17 cellular contexts compared by ENCODE assay signal in the genomic region with DNA sequence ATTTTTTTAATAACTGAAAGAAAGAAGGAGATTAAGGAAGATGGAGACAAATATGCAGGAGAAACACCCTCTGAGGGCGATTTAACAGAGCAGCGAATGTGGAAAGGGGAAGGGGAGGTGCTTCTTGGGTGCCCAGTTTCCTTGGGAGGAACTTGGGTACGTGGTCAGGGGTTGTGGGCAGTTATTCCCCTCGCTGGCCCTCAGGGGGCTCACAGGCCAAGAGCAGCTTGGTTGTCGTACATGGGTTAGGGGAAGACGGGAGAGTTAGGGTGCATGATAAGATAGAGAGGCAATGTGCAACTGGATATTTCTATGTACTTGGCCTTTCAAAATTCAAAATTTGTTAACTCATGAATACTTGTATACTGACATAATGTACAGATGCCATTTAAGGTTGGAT. TPM values are rescaled to one million over a fixed set of nuclear protein-coding genes. Genes with fewer than 3 reads are reported as not detected.
DNase-seq lines count a peak whose midpoint lies in the region; ATAC-seq, FAIRE-seq and TF ChIP-seq lines count a peak whose summit lies in the region.
"Had no signal": no experiment of that assay in that cellular context is flagged by ENCODE, and none has a peak within 500 bp of the region (broad histone marks: within the 10 kb centered on the region; RNA-seq: fewer than 3 reads in every experiment).

No MANE protein-coding gene starts in this region.

- no peaks in the 10 kb centered on the region for H3K36me3 ChIP-seq in ES-I3 (ENCODE audit: insufficient read depth, low read length)
- H3K36me3 ChIP-seq in K562 (ENCODE audit: control insufficient read depth, insufficient read depth, low read length): 0 out of 3 replicates have a peak, but pooled peaks cover 2% of the 10 kb centered on the region
- H3K36me3 ChIP-seq in trophoblast cell (ENCODE audit: control insufficient read depth in 1 of 2, insufficient read depth in 2 of 2, low read length in 2 of 2): no peaks in the 10 kb centered on the region
- no peaks in the 10 kb centered on the region for H3K36me3 ChIP-seq in hepatocyte (replicated peaks; ENCODE audit: insufficient read depth, low read depth)
- no peaks in the 10 kb centered on the region for H3K36me3 ChIP-seq in CD4-positive, alpha-beta memory T cell (ENCODE audit: insufficient read depth, low read length)
- H3K36me3 ChIP-seq: SJSA1 had no signal

- no TSS peak for BruUV-seq in K562 (replicated peaks; lab: Mats Ljungman, UMichigan)

- TF ChIP-seq CTCF in NB4 (IDR thresholded peaks at IDR 0.05; ENCODE audit: low read depth, low read length) (peak; percentile 26), K562 (IDR thresholded peaks at IDR 0.05 in 2 of 3, conservative IDR thresholded peaks at IDR 0.05 in 1 of 3; ENCODE audit: insufficient read depth in 2 of 3, low read depth in 1 of 3, low read length in 3 of 3) (peak in 2 of 3 experiments; percentile 16 to 31; a peak in 1 of 6 replicates), hepatocyte (IDR thresholded peaks at IDR 0.05; ENCODE audit: poor library complexity) (no peak)

- peak overlapping the region; percentile 58 for H2BK5ac ChIP-seq in trophoblast cell (ENCODE audit: low read depth, low read length, poor library complexity)

- H3K79me2 ChIP-seq in K562 (ENCODE audit: control insufficient read depth, insufficient read depth, low read length): peaks cover 16% of the 10 kb centered on the region
- peaks cover 5% of the 10 kb centered on the region for H3K79me2 ChIP-seq in trophoblast cell (ENCODE audit: control insufficient read depth, insufficient read depth, low read length, poor library complexity)
- H3K79me2 ChIP-seq in hepatocyte: no peaks in the 10 kb centered on the region

- no peak overlapping the region for H3K27ac Mint-ChIP-seq in CD4-positive, alpha-beta memory T cell

- H2AFZ ChIP-seq in K562 (ENCODE audit: low read depth, low read length) (peak overlapping the region; percentile 10; the same call in 1 of the 2 replicates), trophoblast cell (ENCODE audit: insufficient read depth, low read length, poor library complexity) (no peak overlapping the region), hepatocyte (no peak overlapping the region)

- intact Hi-C loops in K562 (cut with micrococcal nuclease): loop anchor here (5.0 kb wide), 1 partner anchor 177 kb away; no protein-coding TSS in a partner anchor
- intact Hi-C loops in CD4-positive, alpha-beta memory T cell (cut with micrococcal nuclease): loop anchor here (5.0 kb wide), 3 partner anchors 167 to 853 kb away; partner anchors contain the start of genes NQO2 and SLC22A23

- ATAC-seq in K562: no peak
- ATAC-seq: GM12878 had no signal

- H3K27me3 ChIP-seq in K562 (ENCODE audit: control insufficient read depth in 2 of 2, insufficient read depth in 2 of 2, low read length in 2 of 2) (no peaks in the 10 kb centered on the region), trophoblast cell (ENCODE audit: insufficient read depth, low read length) (no peaks in the 10 kb centered on the region), hepatocyte (no peaks in the 10 kb centered on the region)
- H3K27me3 ChIP-seq in CD4-positive, alpha-beta memory T cell (ENCODE audit: insufficient read depth, low read length): no peaks in the 10 kb centered on the region
- H3K27me3 ChIP-seq: SJSA1 had no signal

- WGBS in K562 (ENCODE audit: insufficient coverage, low coverage, missing lambda C conversion rate): 86% methylated on average over 6 of the region's 6 CpGs
- WGBS in trophoblast cell (ENCODE audit: extremely low coverage, insufficient coverage, insufficient read length): no CpG with 5 or more reads among the region's 6 CpGs
- WGBS in hepatocyte (ENCODE audit: low lambda C conversion rate, missing lambda C conversion rate): 93% methylated on average over 6 of the region's 6 CpGs

- TF ChIP-seq EP300 in K562 (IDR thresholded peaks at IDR 0.05; ENCODE audit: low read length): no peak

- H2BK120ac ChIP-seq in trophoblast cell (ENCODE audit: insufficient read depth, low read length, poor library complexity): peak overlapping the region; percentile 68

- no peaks in the 10 kb centered on the region for H3K9me3 Mint-ChIP-seq in CD4-positive, alpha-beta memory T cell

- H3K4me3 ChIP-seq in NB4 (ENCODE audit: low read depth, low read length) (no peak overlapping the region), K562 (no peak overlapping the region), trophoblast cell (ENCODE audit: low read depth, low read length) (no peak overlapping the region), hepatocyte (no peak overlapping the region)
- no peak overlapping the region for H3K4me3 ChIP-seq in CD4-positive, alpha-beta memory T cell (ENCODE audit: low read length in 2 of 2)
- H3K4me3 ChIP-seq: GM12878, SJSA1 had no signal

- no peaks in the 10 kb centered on the region for H3K9me3 ChIP-seq in ES-I3 (ENCODE audit: control insufficient read depth, insufficient read depth, low read length)
- 0 out of 2 replicates have a peak, but pooled peaks cover 2% of the 10 kb centered on the region for H3K9me3 ChIP-seq in K562 (replicated peaks; ENCODE audit: control insufficient read depth, insufficient read depth, low read depth, low read length)
- H3K9me3 ChIP-seq in trophoblast cell (ENCODE audit: insufficient read depth, low read depth, low read length): peaks cover 1% of the 10 kb centered on the region
- H3K9me3 ChIP-seq in hepatocyte (ENCODE audit: low read depth): no peaks in the 10 kb centered on the region
- H3K9me3 ChIP-seq in CD4-positive, alpha-beta memory T cell (ENCODE audit: control insufficient read depth in 1 of 2, low read length in 2 of 2): no peaks in the 10 kb centered on the region
- H3K9me3 ChIP-seq: Caco-2, SJSA1 had no signal

- no peaks in the 10 kb centered on the region for H3K9me1 ChIP-seq in K562 (ENCODE audit: control insufficient read depth, insufficient read depth, low read length)

- H3K23ac ChIP-seq in trophoblast cell (ENCODE audit: low read length): no peak overlapping the region

- H3K4me2 ChIP-seq in K562 (ENCODE audit: insufficient read depth, low read length): no peak overlapping the region
- H3K4me2 ChIP-seq in trophoblast cell (ENCODE audit: low read length): no peak overlapping the region
- H3K4me2 ChIP-seq in hepatocyte: no peak overlapping the region

- H2AK5ac ChIP-seq in trophoblast cell (ENCODE audit: low read length): peak overlapping the region; percentile 91

- no peak overlapping the region for H4K8ac ChIP-seq in trophoblast cell (ENCODE audit: low read depth, low read length)

- POLR2A ChIA-PET in K562 (lab: Yijun Ruan, JAX): interaction anchor here (2.0 kb wide), 1 partner anchor 12 kb away, joined by 9 read pairs; no protein-coding TSS in a partner anchor
- POLR2A ChIA-PET in CD4-positive, alpha-beta memory T cell (lab: Charles Lee; ENCODE audit: partially characterized antibody): no interaction called here

- H3K27ac ChIP-seq in K562 (ENCODE audit: extremely low read depth, low read depth, low read length) (0 out of 3 replicates have a peak overlapping the region, but pooled peaks have one; percentile 0), trophoblast cell (ENCODE audit: low read depth, low read length) (peak overlapping the region; percentile 99), hepatocyte (no peak overlapping the region)
- H3K27ac ChIP-seq in CD4-positive, alpha-beta memory T cell (ENCODE audit: low read depth, low read length): no peak overlapping the region
- H3K27ac ChIP-seq: C4-2B had no signal

- peak overlapping the region; percentile 80 for H3K14ac ChIP-seq in trophoblast cell (ENCODE audit: low read length)

- TF ChIP-seq RAD21 in K562 (CRISPR knock-in tag; conservative IDR thresholded peaks at IDR 0.05 in 1 of 2, IDR thresholded peaks at IDR 0.05 in 1 of 2): no peak

- peak overlapping the region; percentile 82 for H3K18ac ChIP-seq in trophoblast cell (ENCODE audit: low read length)

- peaks cover 0 to 3% of the 10 kb centered on the region in 2 donors for H3K27me3 Mint-ChIP-seq in CD4-positive, alpha-beta memory T cell

- peak overlapping the region; percentile 55 for H3K9ac ChIP-seq in ES-I3 (ENCODE audit: low read depth, low read length)
- H3K9ac ChIP-seq in K562 (ENCODE audit: insufficient read depth in 1 of 2, low read depth in 2 of 2, low read length in 2 of 2): no peak overlapping the region
- no peak overlapping the region for H3K9ac ChIP-seq in trophoblast cell (ENCODE audit: low read length)

- no peak overlapping the region for H3K4ac ChIP-seq in trophoblast cell (ENCODE audit: low read depth, low read length)

- FAIRE-seq in K562 (lab: Jason Lieb, UNC): no peak
- FAIRE-seq: GM12878, GM18507 had no signal

- no peaks in the 10 kb centered on the region for H4K20me1 ChIP-seq in K562 (replicated peaks; ENCODE audit: control insufficient read depth, insufficient read depth, low read length)
- no peaks in the 10 kb centered on the region for H4K20me1 ChIP-seq in hepatocyte (ENCODE audit: insufficient read depth, poor library complexity, severe bottlenecking)

- H3K79me1 ChIP-seq in trophoblast cell (ENCODE audit: low read length): peaks cover 39% of the 10 kb centered on the region

- TF ChIP-seq POLR2A in NB4 (IDR thresholded peaks at IDR 0.05; ENCODE audit: extremely low read depth, insufficient read length): no peak
- no peak for TF ChIP-seq POLR2A in K562 (conservative IDR thresholded peaks at IDR 0.05)

- peaks cover 23 to 37% (median 28%) of the 10 kb centered on the region in 4 donors for H3K4me1 Mint-ChIP-seq in CD4-positive, alpha-beta memory T cell

- H3K4me3 Mint-ChIP-seq in CD4-positive, alpha-beta memory T cell: peak overlapping the region in 2 of 8 donors; percentile 17 to 26

- peaks cover 41% of the 10 kb centered on the region for H3K4me1 ChIP-seq in ES-I3 (ENCODE audit: insufficient read depth, low read length)
- peaks cover 21 to 67% of the 10 kb centered on the region in 2 experiments for H3K4me1 ChIP-seq in K562 (replicated peaks in 1 of 2; ENCODE audit: control insufficient read depth in 2 of 2, insufficient read depth in 2 of 2, low read length in 2 of 2)
- peaks cover 27 to 42% of the 10 kb centered on the region in 2 experiments for H3K4me1 ChIP-seq in trophoblast cell (ENCODE audit: control insufficient read depth in 1 of 2, insufficient read depth in 2 of 2, low read length in 2 of 2)
- H3K4me1 ChIP-seq in hepatocyte (ENCODE audit: insufficient read depth): peaks cover 11% of the 10 kb centered on the region
- peaks cover 21% of the 10 kb centered on the region for H3K4me1 ChIP-seq in CD4-positive, alpha-beta memory T cell (ENCODE audit: insufficient read depth, low read length)

- H3K9me2 ChIP-seq in hepatocyte (replicated peaks; ENCODE audit: insufficient read depth): no peaks in the 10 kb centered on the region

- peak overlapping the region; percentile 82 for H4K91ac ChIP-seq in trophoblast cell (ENCODE audit: low read depth, low read length)

- peak overlapping the region; percentile 74 for H2BK12ac ChIP-seq in trophoblast cell (ENCODE audit: low read length)

- DNase-seq in NB4 (ENCODE audit: low read depth) (peak; percentile 62), K562 (ENCODE audit: extremely low read depth in 1 of 4, low spot score in 3 of 4) (no peak), trophoblast cell (no peak), hepatocyte (ENCODE audit: low spot score) (no peak), G401 (ENCODE audit: low spot score) (no peak)
- no peak for DNase-seq in CD4-positive, alpha-beta memory T cell
- DNase-seq: Caco-2; HCEC 1CT; NCI-H146; NCI-H345; NCI-H526 treated with DMSO at 0.1 percent for 48 hours; NK-92 treated with Interleukin-12 subunit alpha and Interleukin-12 subunit beta, amount 100 ng/mL, for 24 hours had no signal

- in situ Hi-C loops in K562 (cut with MboI): no loop called here
- in situ Hi-C loops in G401 (cut with HindIII; ENCODE audit: low sequenced_read_pairs): no loop called here

- H3K36me3 Mint-ChIP-seq in CD4-positive, alpha-beta memory T cell: peaks cover 0 to 3% of the 10 kb centered on the region in 2 donors

- CTCF ChIA-PET in K562 (lab: Yijun Ruan, JAX; ENCODE audit: low intra/inter-chr PET ratio): no interaction called here
- CTCF ChIA-PET in CD4-positive, alpha-beta memory T cell (lab: Charles Lee; ENCODE audit: partially characterized antibody): interaction anchor here (2.9 kb wide), 1 partner anchor 87 kb away, joined by 14 read pairs; no protein-coding TSS in a partner anchor

- no peak overlapping the region for H4K12ac ChIP-seq in trophoblast cell (ENCODE audit: low read depth, low read length)

RNA-seq across cellular contexts. Expression of gene TUBB2A, which starts 7.0 kb away (rescaled TPM):
- 19.1 and 41.5 TPM in 2 replicates for total RNA-seq in K562 (2011; cell fraction: chromatin; rRNA removed; ENCODE audit: low replicate concordance)
- 35.0 and 37.2 TPM in 2 replicates for total RNA-seq in K562 (2011; cell fraction: nucleolus; rRNA removed)
- 24.8 and 26.5 TPM in 2 replicates for total RNA-seq in K562 (2011; cell fraction: nucleoplasm; rRNA removed)
- total RNA-seq in K562 (2014; rRNA removed) (92.1 and 101 TPM in 2 replicates), K562 (2014; rRNA removed; fragmentation: Illumina TruSeq; extraction: Trizol) (18.1 and 23.5 TPM in 2 replicates), K562 (2015; rRNA removed; fragmentation: Illumina TruSeq; extraction: Trizol) (43.2 and 44.9 TPM in 2 replicates), K562 (2021) (81.8 and 82.4 TPM in 2 replicates), hepatocyte (97.2 and 115 TPM in 2 replicates)
- polyA plus RNA-seq in K562 (2011; rRNA removed) (45.6 and 52.0 TPM in 2 replicates), K562 (2014; fragmentation: Illumina TruSeq; extraction: Trizol) (50.1 and 68.1 TPM in 2 replicates), K562 (2014; fragmentation: Nextera tagmentation; extraction: Ambion mirVana) (1 to 10 TPM; 3.6 to 6.3 TPM), K562 (2014; rRNA removed) (73.1 and 73.4 TPM in 2 replicates), hepatocyte (183 and 185 TPM in 2 replicates)
- polyA plus RNA-seq in K562 (2011; cell fraction: cytosol; rRNA removed): 57.7 and 124 TPM in 2 replicates
- 49.0 and 58.3 TPM in 2 replicates for polyA plus RNA-seq in K562 (2011; cell fraction: nucleus; rRNA removed)
- 70.6 and 119 TPM in 2 replicates for polyA plus RNA-seq in K562 (2012)
- polyA minus RNA-seq in K562 (2011; rRNA and poly(A)+ RNA removed): 29.1 and 41.2 TPM in 2 replicates
- polyA minus RNA-seq in K562 (2011; cell fraction: cytosol; rRNA and poly(A)+ RNA removed): 61.6 and 63.4 TPM in 2 replicates
- polyA minus RNA-seq in K562 (2011; cell fraction: nucleus; rRNA and poly(A)+ RNA removed): 17.5 and 22.9 TPM in 2 replicates
- 167 and 171 TPM in 2 replicates for polyA plus RNA-seq in trophoblast cell (2013)
- 1 to 10 TPM; 5.2 to 5.4 TPM for total RNA-seq in CD4-positive, alpha-beta memory T cell
- 1 to 10 TPM; 7.3 to 8.4 TPM for polyA plus RNA-seq in CD4-positive, alpha-beta memory T cell
- total RNA-seq in G401 (2014; rRNA removed; shearing (Covaris generic)): 169 and 184 TPM in 2 replicates

RNA-seq across cellular contexts. Expression of gene BPHL, which starts 45.9 kb away (rescaled TPM):
- total RNA-seq in K562 (2011; cell fraction: chromatin; rRNA removed; ENCODE audit: low replicate concordance): 15.8 and 23.9 TPM in 2 replicates
- 10.9 and 11.7 TPM in 2 replicates for total RNA-seq in K562 (2011; cell fraction: nucleolus; rRNA removed)
- 18.0 and 24.7 TPM in 2 replicates for total RNA-seq in K562 (2011; cell fraction: nucleoplasm; rRNA removed)
- total RNA-seq in K562 (2014; rRNA removed) (4.1 and 6.3 TPM in 2 replicates), K562 (2014; rRNA removed; fragmentation: Illumina TruSeq; extraction: Trizol) (8.5 and 9.8 TPM in 2 replicates), K562 (2015; rRNA removed; fragmentation: Illumina TruSeq; extraction: Trizol) (7.1 and 8.2 TPM in 2 replicates), K562 (2021) (10.3 and 10.4 TPM in 2 replicates), hepatocyte (42.4 and 52.0 TPM in 2 replicates)
- polyA plus RNA-seq in K562 (2011; rRNA removed) (14.0 and 17.4 TPM in 2 replicates), K562 (2014; fragmentation: Illumina TruSeq; extraction: Trizol) (6.6 and 8.2 TPM in 2 replicates), K562 (2014; fragmentation: Nextera tagmentation; extraction: Ambion mirVana) (1 to 10 TPM; 3.5 to 9.3 TPM), K562 (2014; rRNA removed) (6.3 and 8.1 TPM in 2 replicates), hepatocyte (61.2 and 77.0 TPM in 2 replicates)
- 7.7 and 9.2 TPM in 2 replicates for polyA plus RNA-seq in K562 (2011; cell fraction: cytosol; rRNA removed)
- polyA plus RNA-seq in K562 (2011; cell fraction: nucleus; rRNA removed): 14.9 and 16.2 TPM in 2 replicates
- 6.9 and 17.7 TPM in 2 replicates for polyA plus RNA-seq in K562 (2012)
- 9.0 and 11.6 TPM in 2 replicates for polyA minus RNA-seq in K562 (2011; rRNA and poly(A)+ RNA removed)
- 5.0 and 10.1 TPM in 2 replicates for polyA minus RNA-seq in K562 (2011; cell fraction: cytosol; rRNA and poly(A)+ RNA removed)
- 10.9 and 12.1 TPM in 2 replicates for polyA minus RNA-seq in K562 (2011; cell fraction: nucleus; rRNA and poly(A)+ RNA removed)
- 21.0 and 22.0 TPM in 2 replicates for polyA plus RNA-seq in trophoblast cell (2013)
- total RNA-seq in CD4-positive, alpha-beta memory T cell: 10 to 100 TPM; 11.9 to 13.7 TPM
- polyA plus RNA-seq in CD4-positive, alpha-beta memory T cell: 1 to 10 TPM; 8.1 to 8.4 TPM
- total RNA-seq in G401 (2014; rRNA removed; shearing (Covaris generic)): 47.0 and 56.9 TPM in 2 replicates

Comparison
In these comparisons a context has a peak if more than half of its experiments do, and no peak if none do; other contexts are left out.
1. H3K27ac ChIP-seq: peak in K562 (single experiment) and trophoblast cell (single experiment); none in hepatocyte (single experiment) and CD4-positive, alpha-beta memory T cell (single experiment).